Comparison of ENCODE assay signal across 11 cellular contexts in genomic region chr5:136030956-136031611, GRCh38. TPM values are rescaled to one million over a fixed set of nuclear protein-coding genes. Genes with fewer than 3 reads are reported as not detected.
DNase-seq lines count a peak whose midpoint lies in the region; ATAC-seq and TF ChIP-seq lines count a peak whose summit lies in the region.
"Had no signal": no experiment of that assay in that cellular context is flagged by ENCODE, and none has a peak within 500 bp of the region (broad histone marks: within the 10 kb centered on the region; RNA-seq: fewer than 3 reads in every experiment).

No MANE protein-coding gene starts in this region.

- H3K4me1 ChIP-seq in adrenal gland (replicated peaks in 1 of 2), result peaks cover 0 to 10% of the 10 kb centered on the region in 2 donors

- H3K36me3 Mint-ChIP-seq in nephron progenitor cell (ENCODE audit: low read depth), result no peaks in the 10 kb centered on the region

- intact Hi-C loops in adrenal gland (cut with DNase I), result no loop called here

- no peaks in the 10 kb centered on the region for H3K9me3 Mint-ChIP-seq in nephron progenitor cell

- whole genome bisulfite sequencing in adrenal gland, 4 donors, result 60 to 87% (median 73%) methylated on average over 8 of the region's 8 CpGs

- H3K27me3 ChIP-seq in adrenal gland, result no peaks in the 10 kb centered on the region

- H3K4me3 Mint-ChIP-seq in nephron progenitor cell, result peak overlapping the region; percentile 59

- no peaks in the 10 kb centered on the region for H3K9me3 ChIP-seq in adrenal gland (replicated peaks in 1 of 3)

- DNase-seq in adrenal gland (no peak), nephron progenitor cell (no peak), HUDEP-2 (lab: John Stamatoyannopoulos, UW; ENCODE audit: unreplicated experiment in 76 of 76) (no peak), cerebellar nuclear complex (lab: John Stamatoyannopoulos, UW) (no peak)
- DNase-seq in stimulated activated CD4-positive, alpha-beta T cell treated with anti-CD3 and anti-CD28 coated beads, Interleukin-1b, Interleukin-23, amount 100 ng/mL, for 48 hours, result no peak
- DNase-seq: hippocampal formation, NCI-H1694 treated with DMSO at 0.1 percent for 48 hours had no signal

- H3K27me3 Mint-ChIP-seq in nephron progenitor cell (ENCODE audit: low read depth, poor library complexity), result peaks cover 50% of the 10 kb centered on the region

- peak overlapping the region in 3 of 5 donors; percentile 7 to 72 (median 63) for H3K27ac ChIP-seq in adrenal gland

- H3K4me1 Mint-ChIP-seq in nephron progenitor cell, result peaks cover 28% of the 10 kb centered on the region

- ATAC-seq in GM18498 (IDR thresholded peaks at IDR 0.05; ENCODE audit: unreplicated experiment) (peak; percentile 54), HG02642 (IDR thresholded peaks at IDR 0.05; ENCODE audit: poor library complexity, unreplicated experiment) (peak; percentile 58), HG03108 (IDR thresholded peaks at IDR 0.05; ENCODE audit: unreplicated experiment) (no peak)
- ATAC-seq: HCT116 had no signal

- no peak overlapping the region for H3K27ac Mint-ChIP-seq in nephron progenitor cell

- H3K4me3 ChIP-seq in adrenal gland, result peak overlapping the region in 1 of 4 donors; percentile 21

- no peak for TF ChIP-seq CTCF in adrenal gland (IDR thresholded peaks at IDR 0.05)
- TF ChIP-seq CTCF in nephron progenitor cell (IDR thresholded peaks at IDR 0.05), result no peak

- no peak for TF ChIP-seq POLR2A in adrenal gland (IDR thresholded peaks at IDR 0.05)

- H3K36me3 ChIP-seq in adrenal gland (replicated peaks in 1 of 2), result no peaks in the 10 kb centered on the region

RNA-seq across cellular contexts. Expression of gene TGFBI, which starts 2.3 kb away (rescaled TPM):
- total RNA-seq in adrenal gland, result 100 to 1,000 TPM in 5 of 8 donors, 10 to 100 TPM in 3; 48.4 to 200 (median 123) TPM
- 100 to 1,000 TPM in 2 of 3 donors, 10 to 100 TPM in 1; 42.9 to 126 (median 103) TPM for polyA plus RNA-seq in adrenal gland
